23 cellular contexts compared by ENCODE assay signal in the genomic region with DNA sequence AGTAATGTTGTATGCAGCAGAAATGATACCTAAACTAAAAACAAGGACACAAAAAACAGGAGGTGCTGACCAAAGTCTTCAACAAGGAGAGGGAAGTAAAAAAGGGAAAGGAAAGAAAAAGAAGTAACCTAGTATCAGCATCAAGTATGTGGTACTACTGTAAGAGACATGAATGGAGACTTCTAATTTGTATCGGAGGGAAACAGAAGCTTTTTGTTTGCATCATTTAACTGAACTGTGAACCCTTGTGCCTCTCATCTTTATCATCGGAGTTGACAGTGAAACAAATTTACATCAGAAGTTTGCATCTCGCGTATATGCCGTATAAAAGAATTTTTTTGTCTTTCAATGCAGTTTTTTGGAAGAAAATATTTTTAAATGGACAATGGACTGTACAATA. TPM values are rescaled to one million over a fixed set of nuclear protein-coding genes. Genes with fewer than 3 reads are reported as not detected.
DNase-seq lines count a peak whose midpoint lies in the region; ATAC-seq and TF ChIP-seq lines count a peak whose summit lies in the region.
"Had no signal": no experiment of that assay in that cellular context is flagged by ENCODE, and none has a peak within 500 bp of the region (broad histone marks: within the 10 kb centered on the region; RNA-seq: fewer than 3 reads in every experiment).

No MANE protein-coding gene starts in this region.

- H3K4me3 Mint-ChIP-seq in activated T-cell treated with anti-CD3 and anti-CD28 coated beads, Interleukin-2, amount 50 U/mL, for 72 hours = no peak overlapping the region
- H3K4me3 Mint-ChIP-seq in GM23338 = no peak overlapping the region
- no peak overlapping the region for H3K4me3 Mint-ChIP-seq in activated T-helper 2 cell treated with anti-CD3 and anti-CD28 coated beads, Interferon-gamma antibody, Interleukin-2, Interleukin-4, amounts not matched to agents 10 μg/mL and 5 μg/mL and 100 μg/mL, durations not matched to agents 14 hours and 24 hours and 36 hours (ENCODE audit: low read depth)
- no peak overlapping the region for H3K4me3 Mint-ChIP-seq in memory B cell

- no peaks in the 10 kb centered on the region for H3K27me3 ChIP-seq in GM23338 (ENCODE audit: insufficient read depth)
- H3K27me3 ChIP-seq: heart left ventricle, spleen had no signal

- H3K27ac Mint-ChIP-seq in activated T-cell treated with anti-CD3 and anti-CD28 coated beads, Interleukin-2, amount 50 U/mL, for 72 hours = peak overlapping the region; percentile 92
- H3K27ac Mint-ChIP-seq in GM23338 (no peak overlapping the region), memory B cell (peak overlapping the region; percentile 36)
- H3K27ac Mint-ChIP-seq in activated T-helper 2 cell treated with anti-CD3 and anti-CD28 coated beads, Interferon-gamma antibody, Interleukin-2, Interleukin-4, amounts not matched to agents 10 μg/mL and 5 μg/mL and 100 μg/mL, durations not matched to agents 14 hours and 24 hours and 36 hours = peak overlapping the region; percentile 19

- ATAC-seq in activated T-cell treated with anti-CD3 and anti-CD28 coated beads, Interleukin-2, amount 50 U/mL, for 72 hours (replicated peaks in 1 of 2) = no peak
- ATAC-seq in GM23338 (no peak), memory B cell (ENCODE audit: low read depth) (no peak)
- ATAC-seq: HCT116, heart left ventricle had no signal

- 0 out of 2 replicates have a peak overlapping the region, but pooled peaks have one; percentile 19 for H3K27ac ChIP-seq in GM23338 (ENCODE audit: low read depth)
- H3K27ac ChIP-seq: spleen had no signal

- H3K4me1 ChIP-seq in GM23338 (ENCODE audit: insufficient read depth) = peaks cover 3% of the 10 kb centered on the region; the same call in 1 of the 2 replicates

- H4K20me1 ChIP-seq in GM23338 (replicated peaks; ENCODE audit: insufficient read depth) = peaks cover 30% of the 10 kb centered on the region

- peaks cover 58% of the 10 kb centered on the region for H3K4me1 Mint-ChIP-seq in activated T-cell treated with anti-CD3 and anti-CD28 coated beads, Interleukin-2, amount 50 U/mL, for 72 hours (ENCODE audit: low read depth)
- H3K4me1 Mint-ChIP-seq in GM23338 = peaks cover 7% of the 10 kb centered on the region
- H3K4me1 Mint-ChIP-seq in activated T-helper 2 cell treated with anti-CD3 and anti-CD28 coated beads, Interferon-gamma antibody, Interleukin-2, Interleukin-4, amounts not matched to agents 10 μg/mL and 5 μg/mL and 100 μg/mL, durations not matched to agents 14 hours and 24 hours and 36 hours (ENCODE audit: low read depth) = peaks cover 46% of the 10 kb centered on the region
- H3K4me1 Mint-ChIP-seq in memory B cell = peaks cover 8% of the 10 kb centered on the region

- peaks cover 51% of the 10 kb centered on the region for H3K36me3 ChIP-seq in GM23338 (ENCODE audit: insufficient read depth)

- H2AFZ ChIP-seq in GM23338 = no peak overlapping the region

- intact Hi-C loops in activated T-helper 2 cell treated with anti-CD3 and anti-CD28 coated beads, Interferon-gamma antibody, Interleukin-2, Interleukin-4, amounts not matched to agents 10 μg/mL and 5 μg/mL and 100 μg/mL, durations not matched to agents 14 hours and 24 hours and 36 hours (cut with micrococcal nuclease) = no loop called here

- peaks cover 6 to 37% of the 10 kb centered on the region in 2 donors for H3K36me3 Mint-ChIP-seq in activated T-cell treated with anti-CD3 and anti-CD28 coated beads, Interleukin-2, amount 50 U/mL, for 72 hours (ENCODE audit: insufficient read depth in 2 of 2)
- peaks cover 81% of the 10 kb centered on the region for H3K36me3 Mint-ChIP-seq in GM23338 (ENCODE audit: low read depth)
- H3K36me3 Mint-ChIP-seq in activated T-helper 2 cell treated with anti-CD3 and anti-CD28 coated beads, Interferon-gamma antibody, Interleukin-2, Interleukin-4, amounts not matched to agents 10 μg/mL and 5 μg/mL and 100 μg/mL, durations not matched to agents 14 hours and 24 hours and 36 hours (ENCODE audit: low read depth) = peaks cover 72% of the 10 kb centered on the region
- peaks cover 18% of the 10 kb centered on the region for H3K36me3 Mint-ChIP-seq in memory B cell

- H3K9me2 ChIP-seq in GM23338 (ENCODE audit: insufficient read depth) = no peaks in the 10 kb centered on the region

- H3K27me3 Mint-ChIP-seq in activated T-cell treated with anti-CD3 and anti-CD28 coated beads, Interleukin-2, amount 50 U/mL, for 72 hours (ENCODE audit: low read depth) = no peaks in the 10 kb centered on the region
- H3K27me3 Mint-ChIP-seq in GM23338 (ENCODE audit: insufficient read depth, low read depth, poor library complexity) = no peaks in the 10 kb centered on the region
- no peaks in the 10 kb centered on the region for H3K27me3 Mint-ChIP-seq in activated T-helper 2 cell treated with anti-CD3 and anti-CD28 coated beads, Interferon-gamma antibody, Interleukin-2, Interleukin-4, amounts not matched to agents 10 μg/mL and 5 μg/mL and 100 μg/mL, durations not matched to agents 14 hours and 24 hours and 36 hours (ENCODE audit: low read depth)
- no peaks in the 10 kb centered on the region for H3K27me3 Mint-ChIP-seq in memory B cell

- H3K9me3 Mint-ChIP-seq in activated T-cell treated with anti-CD3 and anti-CD28 coated beads, Interleukin-2, amount 50 U/mL, for 72 hours = no peaks in the 10 kb centered on the region
- H3K9me3 Mint-ChIP-seq in GM23338 (no peaks in the 10 kb centered on the region), memory B cell (no peaks in the 10 kb centered on the region)
- no peaks in the 10 kb centered on the region for H3K9me3 Mint-ChIP-seq in activated T-helper 2 cell treated with anti-CD3 and anti-CD28 coated beads, Interferon-gamma antibody, Interleukin-2, Interleukin-4, amounts not matched to agents 10 μg/mL and 5 μg/mL and 100 μg/mL, durations not matched to agents 14 hours and 24 hours and 36 hours

- no peak overlapping the region for H3K4me2 ChIP-seq in GM23338

- no peak overlapping the region for H3K4me3 ChIP-seq in GM23338
- H3K4me3 ChIP-seq: heart left ventricle, spleen had no signal

- TF ChIP-seq CTCF in GM23338 (conservative IDR thresholded peaks at IDR 0.05; ENCODE audit: low read depth in 2 of 2) = no peak

- H3F3A ChIP-seq in GM23338 (replicated peaks; ENCODE audit: low read depth) = 0 out of 2 replicates have a peak, but pooled peaks cover 2% of the 10 kb centered on the region

- H3K79me2 ChIP-seq in GM23338 (replicated peaks; ENCODE audit: insufficient read depth) = peaks cover 43% of the 10 kb centered on the region

- no peak for DNase-seq in activated T-cell treated with anti-CD3 and anti-CD28 coated beads, Interleukin-2, amount 50 U/mL, for 72 hours
- DNase-seq in activated T-cell treated with anti-CD3 and anti-CD28 coated beads for 4 hours (no peak), GM23338 (ENCODE audit: low spot score) (no peak), memory B cell (ENCODE audit: low spot score in 2 of 2) (no peak), retina (no peak), NCI-H2107 (lab: John Stamatoyannopoulos, UW) (no peak), DMS 273 (lab: John Stamatoyannopoulos, UW; ENCODE audit: unreplicated experiment) (no peak)
- DNase-seq in activated T-helper 2 cell treated with anti-CD3 and anti-CD28 coated beads, Interferon-gamma antibody, Interleukin-2, Interleukin-4, amounts not matched to agents 10 μg/mL and 5 μg/mL and 100 μg/mL, durations not matched to agents 14 hours and 24 hours and 36 hours (ENCODE audit: low spot score) = no peak
- DNase-seq: activated CD4-positive, CD25-positive, alpha-beta regulatory T cell treated with anti-CD3 and anti-CD28 coated beads, Interleukin-2, amount 50 U/mL, for 72 hours; activated CD8-positive, alpha-beta memory T cell treated with anti-CD3 and anti-CD28 coated beads, Interleukin-2, amount 50 U/mL, for 48 hours; cerebellar nuclear complex; effector CD4-positive, alpha-beta T cell; heart left ventricle; Karpas-422; NCI-H146; NCI-H2171; NCI-H510A treated with DMSO at 0.1 percent for 48 hours; SIG-M5; spleen; stimulated activated CD4-positive, alpha-beta T cell treated with anti-CD3 and anti-CD28 coated beads, Interleukin-2, amount 100 ng/mL, for 48 hours; stimulated activated naive CD4-positive, alpha-beta T cell; SW 1271 had no signal

TF ChIP-seq in GM23338, 12 proteins besides CTCF, POLR2A, EP300 and RAD21 (continues in another document):
- TF ChIP-seq ZNF331 (CRISPR knock-in tag; IDR thresholded peaks at IDR 0.05; ENCODE audit: low read depth) (no peak), ZNF114 (CRISPR knock-in tag; IDR thresholded peaks at IDR 0.05) (no peak)

RNA-seq across cellular contexts. Expression of gene SRP19, which starts 6.3 kb away (rescaled TPM):
- total RNA-seq in activated T-cell treated with anti-CD3 and anti-CD28 coated beads, Interleukin-2, amount 50 U/mL, for 72 hours = 10 to 100 TPM; 41.4 to 47.6 TPM
- 104 and 144 TPM in 2 replicates for total RNA-seq in GM23338 (2014; rRNA removed; shearing (Covaris generic))
- 368 and 406 TPM in 2 replicates for polyA plus RNA-seq in GM23338 (2016; fragmentation: Nextera tagmentation; extraction: Ambion mirVana)
- 63.0 and 66.3 TPM in 2 replicates for total RNA-seq in activated T-helper 2 cell treated with anti-CD3 and anti-CD28 coated beads, Interferon-gamma antibody, Interleukin-2, Interleukin-4, amounts not matched to agents 10 μg/mL and 5 μg/mL and 100 μg/mL, durations not matched to agents 14 hours and 24 hours and 36 hours

RNA-seq across cellular contexts. Expression of gene REEP5, which starts 54.6 kb away (rescaled TPM):
- total RNA-seq in activated T-cell treated with anti-CD3 and anti-CD28 coated beads, Interleukin-2, amount 50 U/mL, for 72 hours = 10 to 100 TPM; 51.0 to 63.8 TPM
- total RNA-seq in GM23338 (2014; rRNA removed; shearing (Covaris generic)) = 30.3 and 32.5 TPM in 2 replicates
- polyA plus RNA-seq in GM23338 (2016; fragmentation: Nextera tagmentation; extraction: Ambion mirVana) = 109 and 111 TPM in 2 replicates
- 83.4 and 85.6 TPM in 2 replicates for total RNA-seq in activated T-helper 2 cell treated with anti-CD3 and anti-CD28 coated beads, Interferon-gamma antibody, Interleukin-2, Interleukin-4, amounts not matched to agents 10 μg/mL and 5 μg/mL and 100 μg/mL, durations not matched to agents 14 hours and 24 hours and 36 hours
